ENCODE assay signal across 7 cellular contexts in genomic region chr1:28592314-28593071, GRCh38. TPM values are rescaled to one million over a fixed set of nuclear protein-coding genes. Genes with fewer than 3 reads are reported as not detected.
DNase-seq lines count a peak whose midpoint lies in the region; ATAC-seq and TF ChIP-seq lines count a peak whose summit lies in the region.

No MANE protein-coding gene starts in this region.

- peak; percentile 9 for DNase-seq in KBM-7
- DNase-seq in effector memory CD8-positive, alpha-beta T cell = no peak
- DNase-seq in naive thymus-derived CD4-positive, alpha-beta T cell = peak in 2 of 9 donors; percentile 11 to 49
- no peak for DNase-seq in foreskin keratinocyte
- DNase-seq in stimulated activated CD4-positive, alpha-beta T cell treated with anti-CD3 and anti-CD28 coated beads, Interleukin-2, amount 100 ng/mL, for 48 hours = no peak

- no peaks in the 10 kb centered on the region for H3K36me3 ChIP-seq in naive thymus-derived CD4-positive, alpha-beta T cell (ENCODE audit: control insufficient read depth in 2 of 3, insufficient read depth in 3 of 3, low read length in 3 of 3)

- POLR2A ChIA-PET in naive thymus-derived CD4-positive, alpha-beta T cell (lab: Charles Lee) = interaction anchor here (1.4 to 3.3 kb wide), 2 partner anchors 11 to 82 kb away, joined by 4 to 16 read pairs; no protein-coding TSS in a partner anchor

- H3K36me3 Mint-ChIP-seq in effector memory CD8-positive, alpha-beta T cell (ENCODE audit: insufficient read depth) = no peaks in the 10 kb centered on the region
- peaks cover 0 to 4% (median 0%) of the 10 kb centered on the region in 5 donors for H3K36me3 Mint-ChIP-seq in naive thymus-derived CD4-positive, alpha-beta T cell

- H3K4me1 Mint-ChIP-seq in effector memory CD8-positive, alpha-beta T cell (ENCODE audit: low read depth in 2 of 2) = peaks cover 0 to 6% of the 10 kb centered on the region in 2 donors
- peaks cover 0 to 11% (median 4%) of the 10 kb centered on the region in 7 donors for H3K4me1 Mint-ChIP-seq in naive thymus-derived CD4-positive, alpha-beta T cell

- no peak for TF ChIP-seq CTCF in foreskin keratinocyte (conservative IDR thresholded peaks at IDR 0.05)

- H3K4me1 ChIP-seq in naive thymus-derived CD4-positive, alpha-beta T cell (ENCODE audit: control insufficient read depth in 2 of 2, insufficient read depth in 2 of 2, low read length in 2 of 2) = no peaks in the 10 kb centered on the region
- H3K4me1 ChIP-seq in foreskin keratinocyte = peaks cover 5% of the 10 kb centered on the region

- H3K4me3 Mint-ChIP-seq in effector memory CD8-positive, alpha-beta T cell = peak overlapping the region; percentile 74 to 79
- H3K4me3 Mint-ChIP-seq in naive thymus-derived CD4-positive, alpha-beta T cell = peak overlapping the region; percentile 73 to 88 (median 81)

- H3K27me3 ChIP-seq in naive thymus-derived CD4-positive, alpha-beta T cell (ENCODE audit: control insufficient read depth in 2 of 2, insufficient read depth in 2 of 2, low read length in 2 of 2) = no peaks in the 10 kb centered on the region
- H3K27me3 ChIP-seq in foreskin keratinocyte = no peaks in the 10 kb centered on the region

- in situ Hi-C loops in KBM-7 (cut with MboI; ENCODE audit: low pct_unique_long_range_greater_than_20kb, low sequenced_read_pairs) = no loop called here

- H3K4me3 ChIP-seq in naive thymus-derived CD4-positive, alpha-beta T cell (ENCODE audit: low read length) = no peak overlapping the region

- no peaks in the 10 kb centered on the region for H3K9me3 ChIP-seq in naive thymus-derived CD4-positive, alpha-beta T cell (ENCODE audit: control insufficient read depth in 2 of 3, low read length in 3 of 3)

- peak overlapping the region in 1 of 2 donors; percentile 41 for H3K27ac Mint-ChIP-seq in effector memory CD8-positive, alpha-beta T cell
- no peak overlapping the region for H3K27ac Mint-ChIP-seq in naive thymus-derived CD4-positive, alpha-beta T cell

- intact Hi-C loops in naive thymus-derived CD4-positive, alpha-beta T cell (cut with micrococcal nuclease) = no loop called here

- ATAC-seq in GM18909 (IDR thresholded peaks at IDR 0.05; ENCODE audit: poor library complexity, unreplicated experiment) (peak; percentile 55), foreskin keratinocyte (no peak), GM18519 (IDR thresholded peaks at IDR 0.05; ENCODE audit: low FRiP score, unreplicated experiment) (no peak)
- peak; percentile 70 for ATAC-seq in effector memory CD8-positive, alpha-beta T cell (replicated peaks)
- ATAC-seq in naive thymus-derived CD4-positive, alpha-beta T cell = peak; percentile 71

- peaks cover 0 to 9% of the 10 kb centered on the region in 2 donors for H3K27me3 Mint-ChIP-seq in effector memory CD8-positive, alpha-beta T cell
- H3K27me3 Mint-ChIP-seq in naive thymus-derived CD4-positive, alpha-beta T cell = peaks cover 0 to 8% (median 5%) of the 10 kb centered on the region in 5 donors

- H3K9me3 Mint-ChIP-seq in effector memory CD8-positive, alpha-beta T cell = no peaks in the 10 kb centered on the region
- no peaks in the 10 kb centered on the region for H3K9me3 Mint-ChIP-seq in naive thymus-derived CD4-positive, alpha-beta T cell

- peak overlapping the region; percentile 14 for H3K27ac ChIP-seq in naive thymus-derived CD4-positive, alpha-beta T cell (ENCODE audit: low read depth, low read length)
- no peak overlapping the region for H3K27ac ChIP-seq in foreskin keratinocyte

- CTCF ChIA-PET in naive thymus-derived CD4-positive, alpha-beta T cell (lab: Charles Lee) = no interaction called here

RNA-seq across cellular contexts. Expression of gene RAB42, which starts 0.4 kb away (rescaled TPM):
- 1 to 10 TPM in 2 of 5 experiments, not detected in 3; 1.1 to 1.2 TPM for total RNA-seq in naive thymus-derived CD4-positive, alpha-beta T cell
- polyA plus RNA-seq in naive thymus-derived CD4-positive, alpha-beta T cell = not detected
- 0.95 and 1.5 TPM in 2 replicates for total RNA-seq in foreskin keratinocyte
- polyA plus RNA-seq in foreskin keratinocyte = 0.74 and 1.2 TPM in 2 replicates

RNA-seq across cellular contexts. Expression of gene TRNAU1AP, which starts 39.6 kb away (rescaled TPM):
- total RNA-seq in naive thymus-derived CD4-positive, alpha-beta T cell = 10 to 100 TPM; 27.6 to 52.5 (median 40.9) TPM
- 10 to 100 TPM; 26.5 to 29.9 TPM for polyA plus RNA-seq in naive thymus-derived CD4-positive, alpha-beta T cell
- total RNA-seq in foreskin keratinocyte = 27.2 and 27.6 TPM in 2 replicates
- 45.4 and 47.9 TPM in 2 replicates for polyA plus RNA-seq in foreskin keratinocyte

RNA-seq across cellular contexts. Expression of gene TAF12, which starts 50.4 kb away (rescaled TPM):
- total RNA-seq in naive thymus-derived CD4-positive, alpha-beta T cell = 10 to 100 TPM; 13.0 to 34.6 (median 19.3) TPM
- polyA plus RNA-seq in naive thymus-derived CD4-positive, alpha-beta T cell = 10 to 100 TPM; 37.2 to 41.8 TPM
- total RNA-seq in foreskin keratinocyte = 27.5 and 27.6 TPM in 2 replicates
- 26.5 and 30.4 TPM in 2 replicates for polyA plus RNA-seq in foreskin keratinocyte

RNA-seq across cellular contexts. Expression of gene RNU11, which starts 55.9 kb away (rescaled TPM):
- total RNA-seq in naive thymus-derived CD4-positive, alpha-beta T cell = not detected
- not detected for polyA plus RNA-seq in naive thymus-derived CD4-positive, alpha-beta T cell
- not detected in 2 replicates for total RNA-seq in foreskin keratinocyte
- polyA plus RNA-seq in foreskin keratinocyte = not detected in 2 replicates

Comparison
In these comparisons a context has a peak if more than half of its experiments do, and no peak if none do; other contexts are left out.
1. ATAC-seq: peak in GM18909 (single experiment), effector memory CD8-positive, alpha-beta T cell (single experiment) and naive thymus-derived CD4-positive, alpha-beta T cell (single experiment); none in foreskin keratinocyte (single experiment) and GM18519 (single experiment).